ENCODE assay signal across 17 cellular contexts in genomic region chr7:156560075-156560474, GRCh38.
A peak's percentile ranks its signal among the peaks of the same experiment; 100 is the strongest.
DNase-seq lines count a peak whose midpoint lies in the region; ATAC-seq and TF ChIP-seq lines count a peak whose summit lies in the region.
"Had no signal": no experiment of that assay in that cellular context is flagged by ENCODE, and none has a peak within 500 bp of the region (broad histone marks: within the 10 kb centered on the region; RNA-seq: fewer than 3 reads in every experiment).

No MANE protein-coding gene starts in this region.

- ATAC-seq in activated CD8-positive, alpha-beta T cell treated with anti-CD3 and anti-CD28 coated beads, Interleukin-2, amount 10 ng/mL, durations not matched to agents 7 days and 5 days, result no peak
- ATAC-seq in GM19328 (IDR thresholded peaks at IDR 0.05; ENCODE audit: unreplicated experiment), result no peak
- ATAC-seq: foreskin keratinocyte; naive thymus-derived CD8-positive, alpha-beta T cell had no signal

- no peak overlapping the region for H3K27ac ChIP-seq in C4-2B
- H3K27ac ChIP-seq: BLaER1, foreskin keratinocyte, SK-N-MC had no signal

- POLR2A ChIA-PET in activated CD8-positive, alpha-beta T cell treated with anti-CD3 and anti-CD28 coated beads, Interleukin-2, amount 10 ng/mL, durations not matched to agents 7 days and 5 days (lab: Charles Lee), result no interaction called here

- TF ChIP-seq CTCF in C4-2B (conservative IDR thresholded peaks at IDR 0.05) (peak; percentile 77), GM12875 (IDR thresholded peaks at IDR 0.05; ENCODE audit: borderline replicate concordance, insufficient read depth, low read depth, low read length) (peak; percentile 43)

- H3K4me1 Mint-ChIP-seq in activated CD8-positive, alpha-beta T cell treated with anti-CD3 and anti-CD28 coated beads, Interleukin-2, amount 10 ng/mL, durations not matched to agents 7 days and 5 days (ENCODE audit: low read depth), result no peaks in the 10 kb centered on the region

- peaks cover 7% of the 10 kb centered on the region for H3K9me3 Mint-ChIP-seq in activated CD8-positive, alpha-beta T cell treated with anti-CD3 and anti-CD28 coated beads, Interleukin-2, amount 10 ng/mL, durations not matched to agents 7 days and 5 days (ENCODE audit: insufficient read depth)

- no peak overlapping the region for H3K27ac Mint-ChIP-seq in activated CD8-positive, alpha-beta T cell treated with anti-CD3 and anti-CD28 coated beads, Interleukin-2, amount 10 ng/mL, durations not matched to agents 7 days and 5 days
- H3K27ac Mint-ChIP-seq: activated B cell treated with CpG ODN at 0.5 μM for 24 hours; naive thymus-derived CD8-positive, alpha-beta T cell had no signal

- DNase-seq in RPMI7951 (ENCODE audit: low read depth), result peak; percentile 6
- DNase-seq in iPS-NIHi11 (ENCODE audit: low spot score), result peak; percentile 64
- DNase-seq in activated CD8-positive, alpha-beta T cell treated with anti-CD3 and anti-CD28 coated beads, Interleukin-2, amount 10 ng/mL, durations not matched to agents 7 days and 5 days, result no peak
- no peak for DNase-seq in NK-92 (lab: John Stamatoyannopoulos, UW; ENCODE audit: unreplicated experiment)
- no peak for DNase-seq in NCI-H2196 (lab: John Stamatoyannopoulos, UW; ENCODE audit: unreplicated experiment)
- DNase-seq: activated B cell treated with CpG ODN at 0.5 μM for 24 hours; activated T-cell treated with anti-CD3 and anti-CD28 coated beads, Interleukin-2, amount 50 U/mL, for 48 hours; amygdala; foreskin keratinocyte; naive thymus-derived CD8-positive, alpha-beta T cell; NCI-H1048; NCI-H526 treated with DMSO at 0.1 percent for 48 hours had no signal

- H3K4me3 ChIP-seq in GM12875 (ENCODE audit: low read depth, low read length), result no peak overlapping the region
- H3K4me3 ChIP-seq: BLaER1, SK-N-MC had no signal

- no peaks in the 10 kb centered on the region for H3K36me3 Mint-ChIP-seq in activated CD8-positive, alpha-beta T cell treated with anti-CD3 and anti-CD28 coated beads, Interleukin-2, amount 10 ng/mL, durations not matched to agents 7 days and 5 days (ENCODE audit: low read depth)

- CTCF ChIA-PET in activated CD8-positive, alpha-beta T cell treated with anti-CD3 and anti-CD28 coated beads, Interleukin-2, amount 10 ng/mL, durations not matched to agents 7 days and 5 days (lab: Charles Lee), result no interaction called here

- H3K27me3 Mint-ChIP-seq in activated CD8-positive, alpha-beta T cell treated with anti-CD3 and anti-CD28 coated beads, Interleukin-2, amount 10 ng/mL, durations not matched to agents 7 days and 5 days (ENCODE audit: low read depth), result peaks cover 7% of the 10 kb centered on the region

- H3K4me3 Mint-ChIP-seq in activated CD8-positive, alpha-beta T cell treated with anti-CD3 and anti-CD28 coated beads, Interleukin-2, amount 10 ng/mL, durations not matched to agents 7 days and 5 days, result no peak overlapping the region
- H3K4me3 Mint-ChIP-seq: activated B cell treated with CpG ODN at 0.5 μM for 24 hours; naive thymus-derived CD8-positive, alpha-beta T cell had no signal

Comparison
In these comparisons a context has a peak if more than half of its experiments do, and no peak if none do; other contexts are left out.
1. DNase-seq: peak in RPMI7951 (single experiment) and iPS-NIHi11 (single experiment); none in activated CD8-positive, alpha-beta T cell treated with anti-CD3 and anti-CD28 coated beads, Interleukin-2, amount 10 ng/mL, durations not matched to agents 7 days and 5 days (single experiment), NK-92 (single experiment) and NCI-H2196 (single experiment).